In genomic region chr1:227758366-227758765, GRCh38 we compare ENCODE assay signal across 16 cellular contexts. TPM values are rescaled to one million over a fixed set of nuclear protein-coding genes. Genes with fewer than 3 reads are reported as not detected.
DNase-seq lines count a peak whose midpoint lies in the region; ATAC-seq and TF ChIP-seq lines count a peak whose summit lies in the region.
"Had no signal": no experiment of that assay in that cellular context is flagged by ENCODE, and none has a peak within 500 bp of the region (broad histone marks: within the 10 kb centered on the region; RNA-seq: fewer than 3 reads in every experiment).

No MANE protein-coding gene starts in this region.

- H3K36me3 ChIP-seq in uterus (no peaks in the 10 kb centered on the region), SJCRH30 (peaks cover 44% of the 10 kb centered on the region)

- 58% methylated on average over 6 of the region's 6 CpGs for WGBS in right cardiac atrium

- no peak for TF ChIP-seq CTCF in uterus (IDR thresholded peaks at IDR 0.05)

- peaks cover 9% of the 10 kb centered on the region for H3K4me1 ChIP-seq in right cardiac atrium (ENCODE audit: control insufficient read depth, insufficient read depth, low read length)
- H3K4me1 ChIP-seq in uterus = peaks cover 8 to 16% of the 10 kb centered on the region in 2 donors
- H3K4me1 ChIP-seq in SJCRH30 = peaks cover 34% of the 10 kb centered on the region

- H3K4me3 ChIP-seq in right cardiac atrium (ENCODE audit: low read length) (no peak overlapping the region), uterus (no peak overlapping the region), SJCRH30 (no peak overlapping the region)
- H3K4me3 ChIP-seq: SJSA1, testis had no signal

- no peaks in the 10 kb centered on the region for H3K9me3 ChIP-seq in right cardiac atrium (ENCODE audit: control insufficient read depth, low read length)
- H3K9me3 ChIP-seq in uterus = no peaks in the 10 kb centered on the region
- H3K9me3 ChIP-seq in SJCRH30 (replicated peaks) = no peaks in the 10 kb centered on the region
- H3K9me3 ChIP-seq: SJSA1, testis had no signal

- TF ChIP-seq POLR2A in uterus (IDR thresholded peaks at IDR 0.05) = no peak

- peak; percentile 40 for ATAC-seq in HG03095 (IDR thresholded peaks at IDR 0.05; ENCODE audit: unreplicated experiment)
- ATAC-seq in right cardiac atrium = peak; percentile 2 to 7
- no peak for ATAC-seq in GM18502 (IDR thresholded peaks at IDR 0.05; ENCODE audit: poor library complexity, unreplicated experiment)
- ATAC-seq in GM19324 (IDR thresholded peaks at IDR 0.05; ENCODE audit: low FRiP score, unreplicated experiment) = no peak

- peak; percentile 18 for DNase-seq in stimulated activated CD4-positive, alpha-beta T cell treated with anti-CD3 and anti-CD28 coated beads, Interleukin-1b, Interleukin-23, amount 100 ng/mL, for 48 hours
- no peak for DNase-seq in stimulated activated CD4-positive, alpha-beta T cell treated with anti-CD3 and anti-CD28 coated beads, Interleukin-2, amount 100 ng/mL, for 48 hours
- DNase-seq in right cardiac atrium = peak in 1 of 3 donors; percentile 50
- DNase-seq in uterus = no peak
- no peak for DNase-seq in SJCRH30
- DNase-seq: central memory CD4-positive, alpha-beta T cell; foreskin fibroblast; GOT3; NCI-H187; testis had no signal

- no peaks in the 10 kb centered on the region for H3K27me3 ChIP-seq in right cardiac atrium (ENCODE audit: control insufficient read depth, insufficient read depth)
- no peaks in the 10 kb centered on the region for H3K27me3 ChIP-seq in uterus
- H3K27me3 ChIP-seq in SJCRH30 = no peaks in the 10 kb centered on the region
- H3K27me3 ChIP-seq: SJSA1, testis had no signal

- H3K27ac ChIP-seq in right cardiac atrium (ENCODE audit: low read length) (peak overlapping the region; percentile 57), uterus (peak overlapping the region; percentile 47 to 95), SJCRH30 (no peak overlapping the region)
- H3K27ac ChIP-seq: SJSA1, testis had no signal

- intact Hi-C loops in right cardiac atrium (cut with DNase I) = loop anchor here in 1 of 4 donors (10.0 kb wide), 1 partner anchor 326 kb away; the partner anchor contains the start of gene ARF1
- intact Hi-C loops in uterus (cut with DNase I; ENCODE audit: low total_unique reads) = no loop called here

RNA-seq across cellular contexts. Expression of gene SNAP47, which starts 23.1 kb away (rescaled TPM):
- 10 to 100 TPM; 61.6 to 91.8 (median 65.5) TPM for total RNA-seq in right cardiac atrium
- 43.1 TPM for polyA plus RNA-seq in right cardiac atrium
- total RNA-seq in uterus = 10 to 100 TPM; 33.3 to 75.5 (median 55.2) TPM
- 37.8 and 40.0 TPM in 2 replicates for total RNA-seq in SJCRH30 (2014; rRNA removed; shearing (Covaris generic))

RNA-seq across cellular contexts. Expression of gene JMJD4, which starts 23.3 kb away (rescaled TPM):
- total RNA-seq in right cardiac atrium (10 to 100 TPM in 1 of 4 donors, 1 to 10 TPM in 3; 7.7 to 11.5 (median 8.9) TPM), uterus (10 to 100 TPM in 2 of 4 donors, 1 to 10 TPM in 2; 5.0 to 29.6 (median 15.7) TPM)
- polyA plus RNA-seq in right cardiac atrium = 9.5 TPM
- total RNA-seq in SJCRH30 (2014; rRNA removed; shearing (Covaris generic)) = 23.4 and 23.8 TPM in 2 replicates

RNA-seq across cellular contexts. Expression of gene PRSS38, which starts 57.1 kb away (rescaled TPM):
- total RNA-seq in right cardiac atrium (not detected), uterus (not detected)
- polyA plus RNA-seq in right cardiac atrium = not detected
- not detected in 2 replicates for total RNA-seq in SJCRH30 (2014; rRNA removed; shearing (Covaris generic))
- total RNA-seq: mononuclear cell, SJSA1 had no signal
- polyA plus RNA-seq: BJ had no signal

Comparison
In these comparisons a context has a peak if more than half of its experiments do, and no peak if none do; other contexts are left out.
1. ATAC-seq: peak in HG03095 (single experiment) and right cardiac atrium (2 of 2); none in GM18502 (single experiment) and GM19324 (single experiment).